8 cellular contexts compared by ENCODE assay signal in genomic region chr9:27528886-27529315, GRCh38. TPM values are rescaled to one million over a fixed set of nuclear protein-coding genes. Genes with fewer than 3 reads are reported as not detected.
DNase-seq lines count a peak whose midpoint lies in the region; ATAC-seq, FAIRE-seq and TF ChIP-seq lines count a peak whose summit lies in the region.

No MANE protein-coding gene starts in this region.

- H3K36me3 ChIP-seq in colonic mucosa (no peaks in the 10 kb centered on the region), HepG2 (replicated peaks in 1 of 2; ENCODE audit: control insufficient read depth in 1 of 2, insufficient read depth in 2 of 2, low read length in 2 of 2) (no peaks in the 10 kb centered on the region)

- H3K27ac ChIP-seq in colonic mucosa (peak overlapping the region; percentile 96), HepG2 (ENCODE audit: extremely low read length, insufficient read depth, low read length) (no peak overlapping the region)

- H3K27me3 ChIP-seq in colonic mucosa (no peaks in the 10 kb centered on the region), HepG2 (ENCODE audit: control insufficient read depth in 1 of 2, insufficient read depth in 2 of 2, low read length in 2 of 2) (peaks cover 7 to 26% of the 10 kb centered on the region in 2 experiments; a peak in 3 of 5 replicates)

- no TSS peak for BruUV-seq in HepG2 (replicated peaks; lab: Mats Ljungman, UMichigan)

- intact Hi-C loops in colonic mucosa (cut with DNase I) = loop anchor here (2.0 to 10.0 kb wide), 3 partner anchors 62 to 197 kb away; no protein-coding TSS in a partner anchor
- intact Hi-C loops in HepG2 (cut with micrococcal nuclease; ENCODE audit: unreplicated experiment) = loop anchor here (1.0 kb wide), 1 partner anchor 196 kb away; no protein-coding TSS in a partner anchor

- CTCF ChIA-PET in HepG2 (lab: Yijun Ruan, JAX; ENCODE audit: low intra/inter-chr PET ratio, low total read pairs) = interaction anchor here (4.8 kb wide), 1 partner anchor 196 kb away, joined by 46 read pairs; no protein-coding TSS in a partner anchor

- H3K79me2 ChIP-seq in HepG2 (ENCODE audit: insufficient read depth, low read length) = no peaks in the 10 kb centered on the region

- H3K4me2 ChIP-seq in HepG2 (ENCODE audit: low read depth, low read length) = peak overlapping the region; percentile 88

- no peak for TF ChIP-seq RAD21 in HepG2 (CRISPR knock-in tag; IDR thresholded peaks at IDR 0.05)

- no peak overlapping the region for H2AFZ ChIP-seq in HepG2 (ENCODE audit: low read length)

- ATAC-seq in HG03280 (IDR thresholded peaks at IDR 0.05; ENCODE audit: unreplicated experiment) (peak; percentile 46), HepG2 (peak; percentile 68)
- ATAC-seq in activated CD4-positive, CD25-positive, alpha-beta regulatory T cell treated with anti-CD3 and anti-CD28 coated beads, Interleukin-2, amount 50 U/mL, for 24 hours = peak; percentile 58 to 64

- DNase-seq in NCI-H748 (lab: John Stamatoyannopoulos, UW; ENCODE audit: unreplicated experiment) (peak; percentile 59), NCI-H748 treated with DMSO at 0.1 percent for 48 hours (lab: John Stamatoyannopoulos, UW) (no peak), colonic mucosa (peak; percentile 70), HepG2 (ENCODE audit: low spot score) (no peak), middle frontal gyrus (ENCODE audit: extremely low spot score, low spot score) (no peak)
- peak; percentile 34 to 45 for DNase-seq in stimulated activated CD4-positive, alpha-beta T cell treated with anti-CD3 and anti-CD28 coated beads, Interleukin-4, amount 100 ng/mL, for 4 hours

- POLR2A ChIA-PET in HepG2 (lab: Yijun Ruan, JAX) = no interaction called here

- H3K9ac ChIP-seq in colonic mucosa (ENCODE audit: low read depth in 2 of 2, low read length in 2 of 2) (peak overlapping the region; percentile 71 to 99), HepG2 (ENCODE audit: insufficient read depth, low read depth, low read length) (no peak overlapping the region)

- H3K4me3 ChIP-seq in colonic mucosa (peak overlapping the region; percentile 79), HepG2 (replicated peaks in 1 of 3; ENCODE audit: insufficient read depth in 1 of 3, low read depth in 2 of 3, low read length in 3 of 3) (peak overlapping the region; percentile 61 to 75 (median 61); a peak in 5 of 6 replicates)

- no peaks in the 10 kb centered on the region for H3K4me1 ChIP-seq in colonic mucosa
- H3K4me1 ChIP-seq in HepG2 (ENCODE audit: insufficient read depth, low read length) = peaks cover 9% of the 10 kb centered on the region

- in situ Hi-C loops in HepG2 (cut with HindIII; ENCODE audit: extremely low pct_ligation_motif_present, low pct_unique_long_range_greater_than_20kb) = loop anchor here (5.0 kb wide), 1 partner anchor 197 kb away; no protein-coding TSS in a partner anchor

- no peaks in the 10 kb centered on the region for H4K20me1 ChIP-seq in HepG2 (ENCODE audit: insufficient read depth, low read length)

- no peak for TF ChIP-seq EP300 in HepG2 (IDR thresholded peaks at IDR 0.05; ENCODE audit: low read depth in 2 of 2, low read length in 2 of 2)
- TF ChIP-seq EP300 in HepG2 (CRISPR knock-in tag; IDR thresholded peaks at IDR 0.05; ENCODE audit: borderline replicate concordance) = no peak

- TF ChIP-seq POLR2A in HepG2 (IDR thresholded peaks at IDR 0.05; ENCODE audit: insufficient read depth in 1 of 2, low read depth in 2 of 2, low read length in 2 of 2) = no peak

- 23% methylated on average over 16 of the region's 25 CpGs for WGBS in HepG2 (ENCODE audit: low lambda C conversion rate)

- FAIRE-seq in HepG2 (lab: Jason Lieb, UNC) = no peak

- TF ChIP-seq CTCF in colonic mucosa (IDR thresholded peaks at IDR 0.05) (no peak), HepG2 (CRISPR knock-in tag; IDR thresholded peaks at IDR 0.05) (no peak)

- H3K9me3 ChIP-seq in colonic mucosa (no peaks in the 10 kb centered on the region), HepG2 (ENCODE audit: low read length) (no peaks in the 10 kb centered on the region)

TF ChIP-seq in HepG2, 621 proteins besides CTCF, POLR2A, EP300 and RAD21 (continues in another document):
- TF ChIP-seq FLYWCH1 (CRISPR knock-in tag; IDR thresholded peaks at IDR 0.05) (no peak), EZH2 (conservative IDR thresholded peaks at IDR 0.05; ENCODE audit: low read depth, low read length) (peak; percentile 71; the same call in 1 of the 2 replicates), ZFP36 (IDR thresholded peaks at IDR 0.05; ENCODE audit: borderline replicate concordance, low read depth, low read length, partially characterized antibody) (no peak)

RNA-seq across cellular contexts. Expression of gene MOB3B, which starts 0.7 kb away (rescaled TPM):
- total RNA-seq in colonic mucosa (10 to 100 TPM; 35.8 to 39.6 TPM), HepG2 (2016; rRNA removed; fragmentation: Illumina TruSeq; extraction: Trizol) (0.03 and 0.09 TPM in 2 replicates)
- not detected in 2 replicates for total RNA-seq in HepG2 (2016; cell fraction: cytosol; rRNA removed; fragmentation: Illumina TruSeq; extraction: Trizol; ENCODE audit: low read depth)
- total RNA-seq in HepG2 (2016; cell fraction: insoluble cytoplasmic fraction; rRNA removed; fragmentation: Illumina TruSeq; extraction: Trizol) = 0.06 TPM in 2 replicates
- 0.03 and 0.09 TPM in 2 replicates for total RNA-seq in HepG2 (2016; cell fraction: membrane; rRNA removed; fragmentation: Illumina TruSeq; extraction: Trizol)
- total RNA-seq in HepG2 (2016; cell fraction: nucleus; rRNA removed; fragmentation: Illumina TruSeq; extraction: Trizol) = not detected in 2 replicates
- 0.03 TPM in 2 replicates for polyA plus RNA-seq in HepG2 (2011; rRNA removed)
- 0.01 and 0.03 TPM in 2 replicates for polyA plus RNA-seq in HepG2 (2011; cell fraction: cytosol; rRNA removed)
- polyA plus RNA-seq in HepG2 (2011; cell fraction: nucleus; rRNA removed) = 0.03 and 0.07 TPM in 2 replicates
- 0.04 and 0.09 TPM in 2 replicates for polyA plus RNA-seq in HepG2 (2012)
- not detected in 2 replicates for polyA plus RNA-seq in HepG2 (2016; cell fraction: cytosol; fragmentation: Illumina TruSeq; extraction: Trizol; ENCODE audit: low read depth)
- 0.07 and 0.10 TPM in 2 replicates for polyA plus RNA-seq in HepG2 (2016; cell fraction: insoluble cytoplasmic fraction; fragmentation: Illumina TruSeq; extraction: Trizol; ENCODE audit: low read depth)
- polyA plus RNA-seq in HepG2 (2016; cell fraction: membrane; fragmentation: Illumina TruSeq; extraction: Trizol; ENCODE audit: low read depth) = 0.03 TPM in 1 of 2 replicates, not detected in the other
- 0.11 TPM in 1 of 2 replicates, not detected in the other for polyA plus RNA-seq in HepG2 (2016; cell fraction: nucleus; fragmentation: Illumina TruSeq; extraction: Trizol; ENCODE audit: insufficient read depth, low read depth)
- 0.02 and 15.4 TPM in 2 replicates for polyA minus RNA-seq in HepG2 (2011; rRNA and poly(A)+ RNA removed; ENCODE audit: low replicate concordance)
- polyA minus RNA-seq in HepG2 (2011; cell fraction: cytosol; rRNA and poly(A)+ RNA removed) = not detected in 2 replicates
- polyA minus RNA-seq in HepG2 (2011; cell fraction: nucleus; rRNA and poly(A)+ RNA removed) = 0.12 TPM in 1 of 2 replicates, not detected in the other

RNA-seq across cellular contexts. Expression of gene IFNK, which starts 4.8 kb away (rescaled TPM):
- not detected for total RNA-seq in colonic mucosa
- total RNA-seq in HepG2 (2016; rRNA removed; fragmentation: Illumina TruSeq; extraction: Trizol) = not detected in 2 replicates
- total RNA-seq in HepG2 (2016; cell fraction: cytosol; rRNA removed; fragmentation: Illumina TruSeq; extraction: Trizol; ENCODE audit: low read depth) = not detected in 2 replicates
- total RNA-seq in HepG2 (2016; cell fraction: insoluble cytoplasmic fraction; rRNA removed; fragmentation: Illumina TruSeq; extraction: Trizol) = not detected in 2 replicates
- total RNA-seq in HepG2 (2016; cell fraction: membrane; rRNA removed; fragmentation: Illumina TruSeq; extraction: Trizol) = not detected in 2 replicates
- total RNA-seq in HepG2 (2016; cell fraction: nucleus; rRNA removed; fragmentation: Illumina TruSeq; extraction: Trizol) = not detected in 2 replicates
- not detected in 2 replicates for polyA plus RNA-seq in HepG2 (2011; rRNA removed)
- polyA plus RNA-seq in HepG2 (2011; cell fraction: cytosol; rRNA removed) = not detected in 2 replicates
- not detected in 2 replicates for polyA plus RNA-seq in HepG2 (2011; cell fraction: nucleus; rRNA removed)
- polyA plus RNA-seq in HepG2 (2012) = not detected in 2 replicates
- polyA plus RNA-seq in HepG2 (2016; cell fraction: cytosol; fragmentation: Illumina TruSeq; extraction: Trizol; ENCODE audit: low read depth) = not detected in 2 replicates
- not detected in 2 replicates for polyA plus RNA-seq in HepG2 (2016; cell fraction: insoluble cytoplasmic fraction; fragmentation: Illumina TruSeq; extraction: Trizol; ENCODE audit: low read depth)
- not detected in 2 replicates for polyA plus RNA-seq in HepG2 (2016; cell fraction: membrane; fragmentation: Illumina TruSeq; extraction: Trizol; ENCODE audit: low read depth)
- not detected in 2 replicates for polyA plus RNA-seq in HepG2 (2016; cell fraction: nucleus; fragmentation: Illumina TruSeq; extraction: Trizol; ENCODE audit: insufficient read depth, low read depth)
- not detected in 2 replicates for polyA minus RNA-seq in HepG2 (2011; rRNA and poly(A)+ RNA removed; ENCODE audit: low replicate concordance)
- not detected in 2 replicates for polyA minus RNA-seq in HepG2 (2011; cell fraction: cytosol; rRNA and poly(A)+ RNA removed)
- not detected in 2 replicates for polyA minus RNA-seq in HepG2 (2011; cell fraction: nucleus; rRNA and poly(A)+ RNA removed)

RNA-seq across cellular contexts. Expression of gene C9orf72, which starts 44.4 kb away (rescaled TPM):
- total RNA-seq in colonic mucosa (10 to 100 TPM in 1 of 2 donors, 1 to 10 TPM in 1; 8.0 to 14.0 TPM), HepG2 (2016; rRNA removed; fragmentation: Illumina TruSeq; extraction: Trizol) (3.1 and 4.5 TPM in 2 replicates)
- total RNA-seq in HepG2 (2016; cell fraction: cytosol; rRNA removed; fragmentation: Illumina TruSeq; extraction: Trizol; ENCODE audit: low read depth) = 0.81 and 0.88 TPM in 2 replicates
- total RNA-seq in HepG2 (2016; cell fraction: insoluble cytoplasmic fraction; rRNA removed; fragmentation: Illumina TruSeq; extraction: Trizol) = 3.4 and 4.6 TPM in 2 replicates
- 1.3 and 1.7 TPM in 2 replicates for total RNA-seq in HepG2 (2016; cell fraction: membrane; rRNA removed; fragmentation: Illumina TruSeq; extraction: Trizol)
- 8.0 and 9.1 TPM in 2 replicates for total RNA-seq in HepG2 (2016; cell fraction: nucleus; rRNA removed; fragmentation: Illumina TruSeq; extraction: Trizol)
- 5.2 and 5.9 TPM in 2 replicates for polyA plus RNA-seq in HepG2 (2011; rRNA removed)
- 0.94 and 2.1 TPM in 2 replicates for polyA plus RNA-seq in HepG2 (2011; cell fraction: cytosol; rRNA removed)
- polyA plus RNA-seq in HepG2 (2011; cell fraction: nucleus; rRNA removed) = 7.7 and 10.3 TPM in 2 replicates
- polyA plus RNA-seq in HepG2 (2012) = 6.4 and 10.0 TPM in 2 replicates
- polyA plus RNA-seq in HepG2 (2016; cell fraction: cytosol; fragmentation: Illumina TruSeq; extraction: Trizol; ENCODE audit: low read depth) = 0.33 and 0.44 TPM in 2 replicates
- 2.7 and 2.9 TPM in 2 replicates for polyA plus RNA-seq in HepG2 (2016; cell fraction: insoluble cytoplasmic fraction; fragmentation: Illumina TruSeq; extraction: Trizol; ENCODE audit: low read depth)
- 0.84 and 1.1 TPM in 2 replicates for polyA plus RNA-seq in HepG2 (2016; cell fraction: membrane; fragmentation: Illumina TruSeq; extraction: Trizol; ENCODE audit: low read depth)
- 7.7 and 8.0 TPM in 2 replicates for polyA plus RNA-seq in HepG2 (2016; cell fraction: nucleus; fragmentation: Illumina TruSeq; extraction: Trizol; ENCODE audit: insufficient read depth, low read depth)
- polyA minus RNA-seq in HepG2 (2011; rRNA and poly(A)+ RNA removed; ENCODE audit: low replicate concordance) = 4.3 and 5.2 TPM in 2 replicates
- 2.4 and 3.7 TPM in 2 replicates for polyA minus RNA-seq in HepG2 (2011; cell fraction: cytosol; rRNA and poly(A)+ RNA removed)
- polyA minus RNA-seq in HepG2 (2011; cell fraction: nucleus; rRNA and poly(A)+ RNA removed) = 34.9 and 41.5 TPM in 2 replicates

Comparison
In these comparisons a context has a peak if more than half of its experiments do, and no peak if none do; other contexts are left out.
1. DNase-seq: peak in NCI-H748 (single experiment), colonic mucosa (single experiment) and stimulated activated CD4-positive, alpha-beta T cell treated with anti-CD3 and anti-CD28 coated beads, Interleukin-4, amount 100 ng/mL, for 4 hours (2 of 2); none in NCI-H748 treated with DMSO at 0.1 percent for 48 hours (single experiment), HepG2 (single experiment) and middle frontal gyrus (single experiment).
2. RNA of gene MOB3B, which starts 0.7 kb away (total RNA-seq): 35.8 to 39.6 TPM in colonic mucosa; 0.03 to 0.09 TPM in HepG2; every median in the first group is over 10 times any median in the second.
3. Peak in every context shown above with its lines, with median percentiles within 50 percentile points of each other: ATAC-seq.